ENCODE assay signal across 25 cellular contexts in genomic region chr15:95989392-95989791, GRCh38.
"Had no signal": no experiment of that assay in that cellular context is flagged by ENCODE, and none has a peak within 500 bp of the region (broad histone marks: within the 10 kb centered on the region; RNA-seq: fewer than 3 reads in every experiment).

No MANE protein-coding gene starts in this region.

- H3K36me3 Mint-ChIP-seq: activated naive CD4-positive, alpha-beta T cell treated with anti-CD3 and anti-CD28 coated beads, Interleukin-2, amount 50 U/mL, for 24 hours had no signal

- H3K27me3 ChIP-seq: esophagus muscularis mucosa, foreskin keratinocyte, heart right ventricle, right lobe of liver, testis, transverse colon had no signal

- H3K9me3 ChIP-seq: esophagus muscularis mucosa, heart right ventricle, lower lobe of right lung, right lobe of liver, testis, transverse colon had no signal

- H3K9me3 Mint-ChIP-seq: activated CD4-positive, alpha-beta T cell treated with anti-CD3 and anti-CD28 coated beads, Interleukin-2, amount 10 ng/mL, durations not matched to agents 7 days and 5 days; activated naive CD4-positive, alpha-beta T cell treated with anti-CD3 and anti-CD28 coated beads, Interleukin-2, amount 50 U/mL, for 24 hours; activated naive CD8-positive, alpha-beta T cell treated with anti-CD3 and anti-CD28 coated beads, Interleukin-2, amount 50 U/mL, for 24 hours; activated T-cell treated with anti-CD3 and anti-CD28 coated beads, Interleukin-2, amount 50 U/mL, for 4 hours had no signal

- H3K4me1 Mint-ChIP-seq: activated CD4-positive, alpha-beta memory T cell treated with anti-CD3 and anti-CD28 coated beads, Interleukin-2, amount 10 ng/mL, durations not matched to agents 7 days and 5 days; activated T-helper 17 cell treated with anti-CD3 and anti-CD28 coated beads, Interleukin-2, amount 50 U/mL, for 72 hours had no signal

- H3K27ac ChIP-seq: coronary artery, dorsolateral prefrontal cortex, esophagus muscularis mucosa, foreskin keratinocyte, lower lobe of right lung, right lobe of liver, transverse colon had no signal

- H3K36me3 ChIP-seq: esophagus muscularis mucosa, heart right ventricle, lower lobe of right lung, right lobe of liver, transverse colon had no signal

- H3K4me3 Mint-ChIP-seq: activated CD4-positive, alpha-beta memory T cell treated with anti-CD3 and anti-CD28 coated beads, Interleukin-2, amount 10 ng/mL, durations not matched to agents 7 days and 5 days; activated CD4-positive, alpha-beta T cell treated with anti-CD3 and anti-CD28 coated beads, Interleukin-2, amount 10 ng/mL, durations not matched to agents 7 days and 5 days; activated naive CD4-positive, alpha-beta T cell treated with anti-CD3 and anti-CD28 coated beads, Interleukin-2, amount 50 U/mL, for 24 hours; activated naive CD8-positive, alpha-beta T cell treated with anti-CD3 and anti-CD28 coated beads, Interleukin-2, amount 50 U/mL, for 24 hours; activated T-cell treated with anti-CD3 and anti-CD28 coated beads, Interleukin-2, amount 50 U/mL, for 4 hours; activated T-helper 17 cell treated with anti-CD3 and anti-CD28 coated beads, Interleukin-2, amount 50 U/mL, for 72 hours had no signal

- H3K27ac Mint-ChIP-seq: activated CD4-positive, alpha-beta memory T cell treated with anti-CD3 and anti-CD28 coated beads, Interleukin-2, amount 10 ng/mL, durations not matched to agents 7 days and 5 days; activated CD4-positive, alpha-beta T cell treated with anti-CD3 and anti-CD28 coated beads, Interleukin-2, amount 10 ng/mL, durations not matched to agents 7 days and 5 days; activated naive CD4-positive, alpha-beta T cell treated with anti-CD3 and anti-CD28 coated beads, Interleukin-2, amount 50 U/mL, for 24 hours; activated naive CD8-positive, alpha-beta T cell treated with anti-CD3 and anti-CD28 coated beads, Interleukin-2, amount 50 U/mL, for 24 hours; activated T-helper 17 cell treated with anti-CD3 and anti-CD28 coated beads, Interleukin-2, amount 50 U/mL, for 72 hours had no signal

- H3K4me3 ChIP-seq: coronary artery, dorsolateral prefrontal cortex, esophagus muscularis mucosa, heart right ventricle, lower lobe of right lung, right lobe of liver, testis, transverse colon had no signal

- DNase-seq: activated CD4-positive, alpha-beta memory T cell treated with anti-CD3 and anti-CD28 coated beads, Interleukin-2, amount 10 ng/mL, durations not matched to agents 7 days and 5 days; activated CD4-positive, alpha-beta T cell treated with anti-CD3 and anti-CD28 coated beads for 1 hour; activated CD4-positive, alpha-beta T cell treated with anti-CD3 and anti-CD28 coated beads, Interleukin-2, amount 10 ng/mL, durations not matched to agents 7 days and 5 days; activated gamma-delta T cell treated with Interleukin-2 at 50 U/mL for 16 hours; activated naive CD8-positive, alpha-beta T cell treated with anti-CD3 and anti-CD28 coated beads, Interleukin-2, amount 50 U/mL, for 24 hours; activated T-cell treated with anti-CD3 and anti-CD28 coated beads, Interleukin-2, amount 50 U/mL, for 4 hours; cerebellar nuclear complex; dorsolateral prefrontal cortex; effector memory CD4-positive, alpha-beta T cell; heart right ventricle; kidney glomerular epithelial cell; lower lobe of right lung; mesendoderm; nucleus accumbens; right lobe of liver; stimulated activated CD4-positive, alpha-beta T cell treated with anti-CD3 and anti-CD28 coated beads, Interleukin-2, amount 100 ng/mL, for 48 hours; stimulated activated naive CD4-positive, alpha-beta T cell treated with Interleukin-2 at 50 U/mL for 16 hours; T-helper 2 cell; testis; transverse colon had no signal

- H3K4me1 ChIP-seq: foreskin keratinocyte, heart right ventricle, lower lobe of right lung, right lobe of liver, testis, transverse colon had no signal
